8 cellular contexts compared by ENCODE assay signal in genomic region chr12:55842681-55843429, GRCh38. TPM values are rescaled to one million over a fixed set of nuclear protein-coding genes. Genes with fewer than 3 reads are reported as not detected.
A peak's percentile ranks its signal among the peaks of the same experiment; 100 is the strongest.
DNase-seq lines count a peak whose midpoint lies in the region; ATAC-seq, FAIRE-seq and TF ChIP-seq lines count a peak whose summit lies in the region.

MMP19 (minus strand) TSS chr12:55842936; CDS start chr12:55842830, 106 bp downstream.

- 48 to 49% methylated on average over 10 of the region's 10 CpGs for WGBS in tibial nerve, 2 donors

- H3K4me1 Mint-ChIP-seq in MCF 10A (ENCODE audit: insufficient read depth, unreplicated experiment) = peaks cover 25% of the 10 kb centered on the region

- H3K9me3 Mint-ChIP-seq in MCF 10A (ENCODE audit: unreplicated experiment) = no peaks in the 10 kb centered on the region

- H3K36me3 ChIP-seq in left lung (peaks cover 0 to 15% of the 10 kb centered on the region in 2 donors), tibial nerve (peaks cover 0 to 4% (median 0%) of the 10 kb centered on the region in 3 donors)

- H3K4me3 ChIP-seq in left lung = peak within 1 kb of the TSS; percentile 37 to 54
- peak within 1 kb of the TSS in 3 of 4 donors; percentile 30 to 46 (median 41) for H3K4me3 ChIP-seq in tibial nerve

- intact Hi-C loops in MCF 10A (cut with micrococcal nuclease) (no loop called here), left lung (cut with DNase I) (no loop called here)

- no TSS peak for BruUV-seq in MCF 10A (replicated peaks; lab: Mats Ljungman, UMichigan)

- TF ChIP-seq POLR2A in tibial nerve (IDR thresholded peaks at IDR 0.05) (no peak), GM12891 (IDR thresholded peaks at IDR 0.05; ENCODE audit: low read depth, low read length) (no peak)

- H3K9me3 ChIP-seq in left lung (no peaks in the 10 kb centered on the region), tibial nerve (no peaks in the 10 kb centered on the region)

- H3K4me1 ChIP-seq in left lung (peaks cover 5 to 34% of the 10 kb centered on the region in 2 donors), tibial nerve (peaks cover 0 to 32% (median 17%) of the 10 kb centered on the region in 4 donors)

- H3K27ac ChIP-seq in left lung (peak within 1 kb of the TSS; percentile 15 to 69), tibial nerve (peak within 1 kb of the TSS in 3 of 4 donors; percentile 64 to 78 (median 68))

- H3K36me3 Mint-ChIP-seq in MCF 10A (ENCODE audit: insufficient read depth, unreplicated experiment) = no peaks in the 10 kb centered on the region

- no peaks in the 10 kb centered on the region for H3K27me3 ChIP-seq in left lung
- no peaks in the 10 kb centered on the region for H3K27me3 ChIP-seq in tibial nerve

- peak within 1 kb of the TSS; percentile 85 for H3K27ac Mint-ChIP-seq in MCF 10A (ENCODE audit: low read depth, unreplicated experiment)

- TF ChIP-seq EP300 in tibial nerve (IDR thresholded peaks at IDR 0.05) = peak in 1 of 2 donors; percentile 45

- TF ChIP-seq CTCF in MCF 10A (IDR thresholded peaks at IDR 0.05; ENCODE audit: unreplicated experiment) = no peak
- TF ChIP-seq CTCF in left lung (IDR thresholded peaks at IDR 0.05) = no peak
- TF ChIP-seq CTCF in tibial nerve (IDR thresholded peaks at IDR 0.05) = no peak

- DNase-seq in LHCN-M2 (ENCODE audit: low read depth) (peak; percentile 86), MCF 10A (ENCODE audit: unreplicated experiment) (peak; percentile 77), left lung (no peak), tibial nerve (ENCODE audit: low spot score in 2 of 2) (peak in 1 of 2 donors; percentile 49), putamen (ENCODE audit: low spot score) (no peak), GM12891 (ENCODE audit: insufficient read length, low spot score) (no peak)
- no peak for DNase-seq in activated CD4-positive, alpha-beta T cell treated with anti-CD3 and anti-CD28 coated beads for 48 hours

- no peaks in the 10 kb centered on the region for H3K27me3 Mint-ChIP-seq in MCF 10A (ENCODE audit: insufficient read depth, unreplicated experiment)

- CTCF ChIA-PET in MCF 10A (lab: Yijun Ruan, JAX) = interaction anchor here (0.6 to 0.8 kb wide), 2 partner anchors 83 to 150 kb away, joined by 3 to 4 read pairs; no protein-coding TSS in a partner anchor

- FAIRE-seq in GM12891 (lab: Jason Lieb, UNC) = no peak

- ATAC-seq in left lung (peak; percentile 61), HG03432 (IDR thresholded peaks at IDR 0.05; ENCODE audit: unreplicated experiment) (no peak)

- peak within 1 kb of the TSS; percentile 78 for H3K4me3 Mint-ChIP-seq in MCF 10A (ENCODE audit: unreplicated experiment)

- POLR2A ChIA-PET in MCF 10A (lab: Yijun Ruan, JAX) = interaction anchor here (1.0 to 2.4 kb wide), 3 partner anchors 13 to 25 kb away, joined by 5 to 10 read pairs (median 9); partner anchors contain the start of genes DNAJC14, ORMDL2 and SARNP

TF ChIP-seq in GM12891, 5 proteins besides CTCF, POLR2A, EP300 and RAD21:
- no peak for TF ChIP-seq TAF1 (IDR thresholded peaks at IDR 0.05; ENCODE audit: low read depth, low read length)
- TF ChIP-seq SPI1 (IDR thresholded peaks at IDR 0.05; ENCODE audit: low read depth, low read length) = no peak
- TF ChIP-seq PAX5 (IDR thresholded peaks at IDR 0.05; ENCODE audit: insufficient read depth, low read length, severe bottlenecking) = no peak
- TF ChIP-seq POU2F2 (IDR thresholded peaks at IDR 0.05; ENCODE audit: low read depth, low read length) = no peak
- no peak for TF ChIP-seq POLR2AphosphoS5 (IDR thresholded peaks at IDR 0.05; ENCODE audit: low read depth, low read length)

RNA-seq across cellular contexts. Expression of gene MMP19, which starts in this region (rescaled TPM):
- total RNA-seq in LHCN-M2 (2014; rRNA removed) (24.1 and 24.9 TPM in 2 replicates), MCF 10A (2022) (3.3 and 3.7 TPM in 2 replicates), left lung (10 to 100 TPM; 49.3 to 78.4 TPM), tibial nerve (10 to 100 TPM in 1 of 4 donors, 1 to 10 TPM in 3; 3.1 to 35.1 (median 5.6) TPM)
- polyA plus RNA-seq in LHCN-M2 (2012) = 25.0 TPM
- 0.05 TPM for polyA plus RNA-seq in GM12891 (2012; ENCODE audit: low read depth, missing spikeins)

Comparison
In these comparisons a context has a peak if more than half of its experiments do, and no peak if none do; other contexts are left out.
1. DNase-seq: peak in LHCN-M2 (single experiment) and MCF 10A (single experiment); none in left lung (0 of 2), putamen (single experiment), GM12891 (single experiment) and activated CD4-positive, alpha-beta T cell treated with anti-CD3 and anti-CD28 coated beads for 48 hours (single experiment).